9 cellular contexts compared by ENCODE assay signal in genomic region chr2:32772623-32773221, GRCh38.
DNase-seq lines count a peak whose midpoint lies in the region; ATAC-seq, FAIRE-seq and TF ChIP-seq lines count a peak whose summit lies in the region.
"Had no signal": no experiment of that assay in that cellular context is flagged by ENCODE, and none has a peak within 500 bp of the region (broad histone marks: within the 10 kb centered on the region; RNA-seq: fewer than 3 reads in every experiment).

No MANE protein-coding gene starts in this region.

- H3K79me2 ChIP-seq in Loucy (ENCODE audit: insufficient read depth, low read length): no peaks in the 10 kb centered on the region

- TF ChIP-seq CTCF in Loucy (conservative IDR thresholded peaks at IDR 0.05; ENCODE audit: low read length) (peak; percentile 96), retinal pigment epithelial cell (conservative IDR thresholded peaks at IDR 0.05; ENCODE audit: low read depth, low read length) (peak; percentile 69)

- no peak overlapping the region for H3K9ac ChIP-seq in Loucy (ENCODE audit: low read depth, low read length, poor library complexity, severe bottlenecking)
- H3K9ac ChIP-seq: BLaER1 treated with 17β-estradiol and CSF1 and Interleukin-3, amounts not matched to agents 10 nM and 100 nM had no signal

- no peaks in the 10 kb centered on the region for H3K36me3 ChIP-seq in Loucy (ENCODE audit: insufficient read depth, low read length)

- H3K4me1 ChIP-seq in Loucy (ENCODE audit: insufficient read depth, low read length, poor library complexity, severe bottlenecking): peaks cover 13% of the 10 kb centered on the region
- H3K4me1 ChIP-seq: BLaER1 treated with 17β-estradiol and CSF1 and Interleukin-3, amounts not matched to agents 10 nM and 100 nM had no signal

- ATAC-seq in Right ventricle myocardium superior (ENCODE audit: poor library complexity): peak; percentile 77
- ATAC-seq in HG03571 (IDR thresholded peaks at IDR 0.05; ENCODE audit: unreplicated experiment): no peak

- H4K20me1 ChIP-seq in Loucy (ENCODE audit: insufficient read depth, low read length, poor library complexity, severe bottlenecking): no peaks in the 10 kb centered on the region
- H4K20me1 ChIP-seq: BLaER1 treated with 17β-estradiol and CSF1 and Interleukin-3, amounts not matched to agents 10 nM and 100 nM had no signal

- H3K9me3 ChIP-seq in Loucy (ENCODE audit: insufficient read depth, low read depth, low read length): no peaks in the 10 kb centered on the region
- H3K9me3 ChIP-seq: BLaER1 treated with 17β-estradiol and CSF1 and Interleukin-3, amounts not matched to agents 10 nM and 100 nM had no signal

- intact Hi-C loops in Right ventricle myocardium superior (cut with DNase I): loop anchor here (2.0 to 10.0 kb wide), 4 partner anchors 260 to 602 kb away; no protein-coding TSS in a partner anchor
- intact Hi-C loops in posterior vena cava (cut with DNase I): loop anchor here (5.0 to 10.0 kb wide), 4 partner anchors 175 to 812 kb away; partner anchors contain the start of gene LTBP1 (in 1 of the 2)

- H3K9me2 ChIP-seq in Loucy (replicated peaks; ENCODE audit: low read depth, low read length): no peaks in the 10 kb centered on the region

- H3K4me3 ChIP-seq in Loucy (ENCODE audit: low read length, poor library complexity, severe bottlenecking) (no peak overlapping the region), retinal pigment epithelial cell (ENCODE audit: low read length) (no peak overlapping the region)
- H3K4me3 ChIP-seq: BLaER1 treated with 17β-estradiol and CSF1 and Interleukin-3, amounts not matched to agents 10 nM and 100 nM had no signal

- H3F3A ChIP-seq in Loucy (ENCODE audit: low read depth): no peaks in the 10 kb centered on the region

- H3K4me2 ChIP-seq in Loucy (ENCODE audit: low read depth, low read length, poor library complexity, severe bottlenecking): no peak overlapping the region
- H3K4me2 ChIP-seq: BLaER1 treated with 17β-estradiol and CSF1 and Interleukin-3, amounts not matched to agents 10 nM and 100 nM had no signal

- peak; percentile 96 for FAIRE-seq in TTC549 (lab: Jason Lieb, UNC)

- DNase-seq in NCI-H2029 treated with DMSO at 0.1 percent for 48 hours (lab: John Stamatoyannopoulos, UW) (peak; percentile 13), NCI-H2029 (lab: John Stamatoyannopoulos, UW) (no peak), Right ventricle myocardium superior (no peak), retinal pigment epithelial cell (ENCODE audit: low read depth) (no peak), posterior vena cava (ENCODE audit: low spot score) (no peak)

- H3K27me3 ChIP-seq in Loucy (ENCODE audit: insufficient read depth, low read length, poor library complexity, severe bottlenecking): no peaks in the 10 kb centered on the region
- H3K27me3 ChIP-seq: BLaER1 treated with 17β-estradiol and CSF1 and Interleukin-3, amounts not matched to agents 10 nM and 100 nM had no signal

- no peak overlapping the region for H2AFZ ChIP-seq in Loucy (ENCODE audit: low read length)
